In the genomic region with DNA sequence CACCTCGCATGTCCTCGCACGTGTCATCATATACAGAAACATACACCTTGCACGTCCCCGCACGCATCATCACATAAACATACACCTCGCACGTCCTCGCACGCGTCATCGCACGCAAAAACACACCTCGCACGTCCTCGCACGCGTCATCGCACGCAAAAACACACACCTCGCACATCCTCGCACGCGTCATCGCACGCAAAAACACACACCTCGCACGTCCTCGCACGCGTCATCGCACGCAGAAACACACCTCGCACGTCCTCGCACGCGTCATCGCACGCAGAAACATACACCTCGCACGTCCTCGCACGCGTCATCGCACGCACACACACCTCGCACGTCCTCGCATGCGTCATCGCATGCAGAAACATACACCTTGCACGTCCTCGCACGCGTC, we compare ENCODE assay signal across 23 cellular contexts. TPM values are rescaled to one million over a fixed set of nuclear protein-coding genes. Genes with fewer than 3 reads are reported as not detected.
DNase-seq lines count a peak whose midpoint lies in the region; ATAC-seq, FAIRE-seq and TF ChIP-seq lines count a peak whose summit lies in the region.
"Had no signal": no experiment of that assay in that cellular context is flagged by ENCODE, and none has a peak within 500 bp of the region (broad histone marks: within the 10 kb centered on the region; RNA-seq: fewer than 3 reads in every experiment).

No MANE protein-coding gene starts in this region.

- no peak for TF ChIP-seq RAD21 in H1 (IDR thresholded peaks at IDR 0.05 in 1 of 2, conservative IDR thresholded peaks at IDR 0.05 in 1 of 2; ENCODE audit: low read depth in 2 of 2, low read length in 2 of 2)

- H3K36me3 Mint-ChIP-seq in WTC11, result peaks cover 74% of the 10 kb centered on the region
- peaks cover 90% of the 10 kb centered on the region for H3K36me3 Mint-ChIP-seq in activated T-helper 2 cell treated with anti-CD3 and anti-CD28 coated beads, Interferon-gamma antibody, Interleukin-2, Interleukin-4, amounts not matched to agents 10 μg/mL and 5 μg/mL and 100 μg/mL, durations not matched to agents 14 hours and 24 hours and 36 hours (ENCODE audit: low read depth)

- H2BK5ac ChIP-seq in H1 (ENCODE audit: low read depth, low read length) (peak overlapping the region; percentile 60; the same call in 1 of the 2 replicates), trophoblast cell (ENCODE audit: low read depth, low read length, poor library complexity) (no peak overlapping the region)

- H2BK120ac ChIP-seq in H1 (replicated peaks; ENCODE audit: low read depth, low read length) (no peak overlapping the region), trophoblast cell (ENCODE audit: insufficient read depth, low read length, poor library complexity) (no peak overlapping the region)

- H3K4me1 ChIP-seq in H1 (replicated peaks in 1 of 4; ENCODE audit: control insufficient read depth in 3 of 4, insufficient read depth in 4 of 4, low read length in 3 of 4) (no peaks in the 10 kb centered on the region; a peak in 1 of 7 replicates), trophoblast cell (ENCODE audit: control insufficient read depth in 1 of 2, insufficient read depth in 2 of 2, low read length in 2 of 2) (peaks cover 6 to 8% of the 10 kb centered on the region in 2 experiments)

- H4K12ac ChIP-seq in trophoblast cell (ENCODE audit: low read depth, low read length), result no peak overlapping the region

- peak; percentile 90 for FAIRE-seq in GM12891 (lab: Jason Lieb, UNC)
- FAIRE-seq in H1 (lab: Jason Lieb, UNC), result no peak
- FAIRE-seq: H54, K562 had no signal

- H3K27ac ChIP-seq in H1 (ENCODE audit: low read depth, low read length), result no peak overlapping the region
- no peak overlapping the region for H3K27ac ChIP-seq in trophoblast cell (ENCODE audit: low read depth, low read length)
- H3K27ac ChIP-seq: BLaER1 treated with 17β-estradiol and CSF1 and Interleukin-3, amounts not matched to agents 10 nM and 100 nM; HL-60 had no signal

- H3K27me3 Mint-ChIP-seq in WTC11 (ENCODE audit: low read depth), result no peaks in the 10 kb centered on the region
- H3K27me3 Mint-ChIP-seq in activated T-helper 2 cell treated with anti-CD3 and anti-CD28 coated beads, Interferon-gamma antibody, Interleukin-2, Interleukin-4, amounts not matched to agents 10 μg/mL and 5 μg/mL and 100 μg/mL, durations not matched to agents 14 hours and 24 hours and 36 hours (ENCODE audit: low read depth), result no peaks in the 10 kb centered on the region
- H3K27me3 Mint-ChIP-seq: CD8-positive, alpha-beta memory T cell had no signal

- peak overlapping the region; percentile 82; the same call in 1 of the 2 replicates for H2AK5ac ChIP-seq in H1 (ENCODE audit: low read depth, low read length)
- H2AK5ac ChIP-seq in trophoblast cell (ENCODE audit: low read length), result no peak overlapping the region

- TF ChIP-seq EP300 in H1 (IDR thresholded peaks at IDR 0.05; ENCODE audit: borderline replicate concordance in 1 of 2, low read depth in 2 of 2, low read length in 2 of 2), result no peak

- H2BK12ac ChIP-seq in H1 (ENCODE audit: low read depth, low read length) (no peak overlapping the region), trophoblast cell (ENCODE audit: low read length) (no peak overlapping the region)

- H3K27me3 ChIP-seq in H1 (replicated peaks in 1 of 4; ENCODE audit: control insufficient read depth in 3 of 4, extremely low read depth in 1 of 4, insufficient read depth in 3 of 4, low read length in 3 of 4), result no peaks in the 10 kb centered on the region
- H3K27me3 ChIP-seq in trophoblast cell (ENCODE audit: insufficient read depth, low read length), result no peaks in the 10 kb centered on the region
- H3K27me3 ChIP-seq in MG63, result no peaks in the 10 kb centered on the region
- H3K27me3 ChIP-seq: BLaER1 treated with 17β-estradiol and CSF1 and Interleukin-3, amounts not matched to agents 10 nM and 100 nM had no signal

- H3K14ac ChIP-seq in H1 (ENCODE audit: insufficient read length), result no peak overlapping the region
- H3K14ac ChIP-seq in trophoblast cell (ENCODE audit: low read length), result no peak overlapping the region

- H4K8ac ChIP-seq in H1 (ENCODE audit: extremely low read depth, insufficient read depth, low read length) (no peak overlapping the region), trophoblast cell (ENCODE audit: low read depth, low read length) (no peak overlapping the region)

- TF ChIP-seq CTCF in WTC11 (IDR thresholded peaks at IDR 0.05), result no peak
- TF ChIP-seq CTCF in H1 (IDR thresholded peaks at IDR 0.05; ENCODE audit: control extremely low read depth in 1 of 3, insufficient read depth in 1 of 3, low read depth in 1 of 3, low read length in 3 of 3), result no peak

- peak overlapping the region; percentile 55; the same call in 1 of the 2 replicates for H3K27ac Mint-ChIP-seq in WTC11
- no peak overlapping the region for H3K27ac Mint-ChIP-seq in activated T-helper 2 cell treated with anti-CD3 and anti-CD28 coated beads, Interferon-gamma antibody, Interleukin-2, Interleukin-4, amounts not matched to agents 10 μg/mL and 5 μg/mL and 100 μg/mL, durations not matched to agents 14 hours and 24 hours and 36 hours
- H3K27ac Mint-ChIP-seq: B cell, HFFc6 had no signal

- H3K4ac ChIP-seq in H1 (replicated peaks; ENCODE audit: insufficient read length, low read depth, low read length) (no peak overlapping the region), trophoblast cell (ENCODE audit: low read depth, low read length) (no peak overlapping the region)

- peaks cover 13% of the 10 kb centered on the region for H3K9me3 Mint-ChIP-seq in WTC11
- H3K9me3 Mint-ChIP-seq in activated T-helper 2 cell treated with anti-CD3 and anti-CD28 coated beads, Interferon-gamma antibody, Interleukin-2, Interleukin-4, amounts not matched to agents 10 μg/mL and 5 μg/mL and 100 μg/mL, durations not matched to agents 14 hours and 24 hours and 36 hours, result no peaks in the 10 kb centered on the region
- H3K9me3 Mint-ChIP-seq: CD8-positive, alpha-beta memory T cell had no signal

- no peak overlapping the region for H2AFZ ChIP-seq in H1 (ENCODE audit: low read length)
- H2AFZ ChIP-seq in trophoblast cell (ENCODE audit: insufficient read depth, low read length, poor library complexity), result no peak overlapping the region

- H4K20me1 ChIP-seq in H1 (replicated peaks in 1 of 2; ENCODE audit: control insufficient read depth in 1 of 2, insufficient read depth in 2 of 2, low read length in 2 of 2), result peaks cover 2 to 12% of the 10 kb centered on the region in 2 experiments

- H3K79me1 ChIP-seq in H1 (ENCODE audit: low read depth, low read length), result peaks cover 11% of the 10 kb centered on the region; the same call in 1 of the 2 replicates
- no peaks in the 10 kb centered on the region for H3K79me1 ChIP-seq in trophoblast cell (ENCODE audit: low read length)

- no peaks in the 10 kb centered on the region for H3K23me2 ChIP-seq in H1 (ENCODE audit: low read depth, low read length)

- H3K36me3 ChIP-seq in H1 (ENCODE audit: control insufficient read depth in 2 of 4, insufficient read depth in 4 of 4, low read length in 3 of 4), result peaks cover 0 to 19% (median 13%) of the 10 kb centered on the region in 4 experiments; a peak in 6 of 8 replicates
- no peaks in the 10 kb centered on the region for H3K36me3 ChIP-seq in trophoblast cell (ENCODE audit: control insufficient read depth in 1 of 2, insufficient read depth in 2 of 2, low read length in 2 of 2)
- no peaks in the 10 kb centered on the region for H3K36me3 ChIP-seq in MG63
- H3K36me3 ChIP-seq: BLaER1 treated with 17β-estradiol and CSF1 and Interleukin-3, amounts not matched to agents 10 nM and 100 nM had no signal

- H3K56ac ChIP-seq in H1 (replicated peaks; ENCODE audit: insufficient read length, low read depth, low read length), result no peak overlapping the region

- H2BK20ac ChIP-seq in H1 (ENCODE audit: low read length), result no peak overlapping the region

- POLR2A ChIA-PET in WTC11 (lab: Charles Lee), result no interaction called here
- POLR2A ChIA-PET in H1 (lab: Charles Lee; ENCODE audit: partially characterized antibody), result no interaction called here

- no peak overlapping the region for H4K5ac ChIP-seq in H1 (ENCODE audit: insufficient read length, low read depth, low read length)

- no peak overlapping the region for H3K9ac ChIP-seq in H1 (replicated peaks in 1 of 4; ENCODE audit: extremely low read depth in 1 of 4, low read depth in 3 of 4, low read length in 3 of 4)
- no peak overlapping the region for H3K9ac ChIP-seq in trophoblast cell (ENCODE audit: low read length)
- H3K9ac ChIP-seq: BLaER1 treated with 17β-estradiol and CSF1 and Interleukin-3, amounts not matched to agents 10 nM and 100 nM had no signal

- no peak overlapping the region for H4K91ac ChIP-seq in H1 (replicated peaks; ENCODE audit: insufficient read length, low read length)
- H4K91ac ChIP-seq in trophoblast cell (ENCODE audit: low read depth, low read length), result no peak overlapping the region

- WGBS in H1 (ENCODE audit: extremely low coverage in 1 of 2, insufficient coverage in 1 of 2, insufficient read length in 1 of 2, insufficient replicate concordance in 2 of 2, low coverage in 1 of 2, low lambda C conversion rate in 2 of 2, missing lambda C conversion rate in 1 of 2), 2 experiments, result 95 to 99% methylated on average over 26 to 34 of the region's 56 CpGs
- WGBS in trophoblast cell (ENCODE audit: extremely low coverage, insufficient coverage, insufficient read length), result over 99% methylated on average over 43 of the region's 56 CpGs

- CTCF ChIA-PET in WTC11 (lab: Charles Lee) (no interaction called here), H1 (lab: Charles Lee; ENCODE audit: partially characterized antibody) (no interaction called here)

- H3K4me1 Mint-ChIP-seq in WTC11, result no peaks in the 10 kb centered on the region
- H3K4me1 Mint-ChIP-seq in activated T-helper 2 cell treated with anti-CD3 and anti-CD28 coated beads, Interferon-gamma antibody, Interleukin-2, Interleukin-4, amounts not matched to agents 10 μg/mL and 5 μg/mL and 100 μg/mL, durations not matched to agents 14 hours and 24 hours and 36 hours (ENCODE audit: low read depth), result peaks cover 40% of the 10 kb centered on the region
- H3K4me1 Mint-ChIP-seq: B cell had no signal

- H2BK15ac ChIP-seq in H1 (ENCODE audit: low read length), result no peak overlapping the region

- no peak overlapping the region for H3K4me3 ChIP-seq in H1 (ENCODE audit: extremely low read depth in 1 of 4, insufficient read depth in 2 of 4, low read depth in 3 of 4, low read length in 4 of 4)
- peak overlapping the region; percentile 46 for H3K4me3 ChIP-seq in trophoblast cell (ENCODE audit: low read depth, low read length)
- no peak overlapping the region for H3K4me3 ChIP-seq in MG63
- H3K4me3 ChIP-seq: BLaER1 treated with 17β-estradiol and CSF1 and Interleukin-3, amounts not matched to agents 10 nM and 100 nM; K562 had no signal

- TF ChIP-seq POLR2A in GM12891 (IDR thresholded peaks at IDR 0.05; ENCODE audit: low read depth, low read length) (no peak), H1 (IDR thresholded peaks at IDR 0.05; ENCODE audit: control extremely low read depth in 1 of 2, low read depth in 2 of 2, low read length in 2 of 2) (no peak)

- intact Hi-C loops in activated T-helper 2 cell treated with anti-CD3 and anti-CD28 coated beads, Interferon-gamma antibody, Interleukin-2, Interleukin-4, amounts not matched to agents 10 μg/mL and 5 μg/mL and 100 μg/mL, durations not matched to agents 14 hours and 24 hours and 36 hours (cut with micrococcal nuclease), result no loop called here

- H3K18ac ChIP-seq in H1 (ENCODE audit: extremely low read depth, low read length) (no peak overlapping the region), trophoblast cell (ENCODE audit: low read length) (no peak overlapping the region)

- no peak overlapping the region for H3K4me2 ChIP-seq in H1 (ENCODE audit: insufficient read depth in 1 of 2, low read depth in 2 of 2, low read length in 2 of 2)
- no peak overlapping the region for H3K4me2 ChIP-seq in trophoblast cell (ENCODE audit: low read length)
- H3K4me2 ChIP-seq: BLaER1 treated with 17β-estradiol and CSF1 and Interleukin-3, amounts not matched to agents 10 nM and 100 nM had no signal

- H3K23ac ChIP-seq in H1 (ENCODE audit: insufficient read length), result no peak overlapping the region
- no peak overlapping the region for H3K23ac ChIP-seq in trophoblast cell (ENCODE audit: low read length)

- H3K79me2 ChIP-seq in H1 (ENCODE audit: control insufficient read depth in 1 of 2, insufficient read depth in 2 of 2, low read length in 2 of 2) (peaks cover 0 to 7% of the 10 kb centered on the region in 2 experiments; a peak in 1 of 4 replicates), trophoblast cell (ENCODE audit: control insufficient read depth, insufficient read depth, low read length, poor library complexity) (no peaks in the 10 kb centered on the region)

- DNase-seq in GM12891 (ENCODE audit: insufficient read length, low spot score) (no peak), WTC11 (ENCODE audit: low spot score) (no peak), H1 (ENCODE audit: low read depth in 1 of 2, low spot score in 2 of 2) (no peak), trophoblast cell (no peak), amygdala (lab: John Stamatoyannopoulos, UW) (no peak), A172 (ENCODE audit: low spot score) (no peak), MG63 (no peak)
- DNase-seq in activated T-helper 2 cell treated with anti-CD3 and anti-CD28 coated beads, Interferon-gamma antibody, Interleukin-2, Interleukin-4, amounts not matched to agents 10 μg/mL and 5 μg/mL and 100 μg/mL, durations not matched to agents 14 hours and 24 hours and 36 hours (ENCODE audit: low spot score), result no peak
- DNase-seq: 8988T; CD8-positive, alpha-beta memory T cell; COR-L47; DMS 273 treated with DMSO at 0.1 percent for 48 hours; DMS53; DND-41; EL; HFFc6; IMR-90 had no signal

- H3K9me3 ChIP-seq in H1 (ENCODE audit: insufficient read depth in 2 of 2, low read depth in 1 of 2, low read length in 1 of 2) (peaks cover 0 to 7% of the 10 kb centered on the region in 2 experiments; a peak in 1 of 4 replicates), trophoblast cell (ENCODE audit: insufficient read depth, low read depth, low read length) (peaks cover 12% of the 10 kb centered on the region), MG63 (no peaks in the 10 kb centered on the region)
- H3K9me3 ChIP-seq: BLaER1 treated with 17β-estradiol and CSF1 and Interleukin-3, amounts not matched to agents 10 nM and 100 nM had no signal

- ATAC-seq in WTC11, result no peak
- ATAC-seq: HCT116, K562 had no signal

- H3K4me3 Mint-ChIP-seq in WTC11, result no peak overlapping the region
- H3K4me3 Mint-ChIP-seq in activated T-helper 2 cell treated with anti-CD3 and anti-CD28 coated beads, Interferon-gamma antibody, Interleukin-2, Interleukin-4, amounts not matched to agents 10 μg/mL and 5 μg/mL and 100 μg/mL, durations not matched to agents 14 hours and 24 hours and 36 hours (ENCODE audit: low read depth), result no peak overlapping the region
- H3K4me3 Mint-ChIP-seq: B cell; CD8-positive, alpha-beta memory T cell; HFFc6 had no signal

RNA-seq across cellular contexts. Expression of gene IGSF9B, which starts 16.7 kb away (rescaled TPM):
- 1.6 TPM for polyA plus RNA-seq in GM12891 (2012; ENCODE audit: low read depth, missing spikeins)
- total RNA-seq in WTC11 (2021), result 52.7 to 57.1 TPM (median 55.2 TPM) in 3 replicates
- 42.3 and 49.2 TPM in 2 replicates for total RNA-seq in H1 (2021; fragmentation: NEBNext Ultra II Directional; extraction: Animal tissue kit (Norgen Biotek cat#: 25700))
- 16.5 and 23.6 TPM in 2 replicates for polyA plus RNA-seq in H1 (2011; rRNA removed)
- polyA plus RNA-seq in H1 (2011; cell fraction: cytosol; rRNA removed), result 15.7 TPM
- polyA plus RNA-seq in H1 (2011; cell fraction: nucleus; rRNA removed), result 61.7 TPM
- 13.6 to 23.1 TPM (median 21.3 TPM) in 4 replicates for polyA plus RNA-seq in H1 (2012, experiment 1 of 2)
- 8.1 TPM for polyA plus RNA-seq in H1 (2012, experiment 2 of 2)
- polyA plus RNA-seq in H1 (2013, experiment 1 of 2), result 15.1 TPM
- polyA plus RNA-seq in H1 (2013, experiment 2 of 2), result 14.1 TPM
- polyA minus RNA-seq in H1 (2011; rRNA and poly(A)+ RNA removed), result 73.6 and 79.6 TPM in 2 replicates
- 29.4 TPM for polyA minus RNA-seq in H1 (2011; cell fraction: cytosol; rRNA and poly(A)+ RNA removed)
- 44.5 TPM for polyA minus RNA-seq in H1 (2011; cell fraction: nucleus; rRNA and poly(A)+ RNA removed)
- 0.40 and 0.77 TPM in 2 replicates for polyA plus RNA-seq in trophoblast cell (2013)
- total RNA-seq in activated T-helper 2 cell treated with anti-CD3 and anti-CD28 coated beads, Interferon-gamma antibody, Interleukin-2, Interleukin-4, amounts not matched to agents 10 μg/mL and 5 μg/mL and 100 μg/mL, durations not matched to agents 14 hours and 24 hours and 36 hours, result 101 and 110 TPM in 2 replicates
- total RNA-seq in A172 (2014; rRNA removed; shearing (Covaris generic)), result 0.43 and 0.57 TPM in 2 replicates
- 0.12 and 0.43 TPM in 2 replicates for total RNA-seq in MG63 (2014; rRNA removed; shearing (Covaris generic); ENCODE audit: low replicate concordance)
- total RNA-seq: HFFc6 had no signal
- polyA plus RNA-seq: K562 had no signal

Comparison
In these comparisons a context has a peak if more than half of its experiments do, and no peak if none do; other contexts are left out.
1. RNA of gene IGSF9B, which starts 16.7 kb away (total RNA-seq): 101 to 110 TPM in activated T-helper 2 cell treated with anti-CD3 and anti-CD28 coated beads, Interferon-gamma antibody, Interleukin-2, Interleukin-4, amounts not matched to agents 10 μg/mL and 5 μg/mL and 100 μg/mL, durations not matched to agents 14 hours and 24 hours and 36 hours, 52.7 to 57.1 TPM in WTC11 and 42.3 to 49.2 TPM in H1; 0.43 to 0.57 TPM in A172 and 0.12 to 0.43 TPM in MG63; every median in the first group is over 10 times any median in the second.